26 cellular contexts compared by ENCODE assay signal in genomic region chr13:24493356-24493755, GRCh38.
"Had no signal": no experiment of that assay in that cellular context is flagged by ENCODE, and none has a peak within 500 bp of the region (broad histone marks: within the 10 kb centered on the region; RNA-seq: fewer than 3 reads in every experiment).

No MANE protein-coding gene starts in this region.

- H3K4me2 ChIP-seq: SK-N-SH had no signal

- H3K27me3 Mint-ChIP-seq: activated naive CD4-positive, alpha-beta T cell treated with anti-CD3 and anti-CD28 coated beads, Interleukin-2, amount 50 U/mL, for 24 hours; activated naive CD8-positive, alpha-beta T cell treated with anti-CD3 and anti-CD28 coated beads, Interleukin-2, amount 50 U/mL, for 24 hours had no signal

- H3K4me3 Mint-ChIP-seq: activated CD8-positive, alpha-beta T cell treated with anti-CD3 and anti-CD28 coated beads, Interleukin-2, amount 10 ng/mL, durations not matched to agents 7 days and 5 days; activated naive CD4-positive, alpha-beta T cell treated with anti-CD3 and anti-CD28 coated beads, Interleukin-2, amount 50 U/mL, for 24 hours; activated naive CD8-positive, alpha-beta T cell treated with anti-CD3 and anti-CD28 coated beads, Interleukin-2, amount 50 U/mL, for 24 hours; T-helper 2 cell treated with Interferon-gamma antibody and Interleukin-4, amounts not matched to agents 5 μg/mL and 100 μg/mL, for 36 hours had no signal

- H3K27ac ChIP-seq: breast epithelium, SJCRH30 had no signal

- H3K9me3 ChIP-seq: breast epithelium, SJCRH30, SK-N-SH had no signal

- H3K9me3 Mint-ChIP-seq: activated naive CD4-positive, alpha-beta T cell treated with anti-CD3 and anti-CD28 coated beads, Interleukin-2, amount 50 U/mL, for 24 hours; activated naive CD8-positive, alpha-beta T cell treated with anti-CD3 and anti-CD28 coated beads, Interleukin-2, amount 50 U/mL, for 24 hours; T-helper 2 cell treated with Interferon-gamma antibody and Interleukin-4, amounts not matched to agents 5 μg/mL and 100 μg/mL, for 36 hours had no signal

- H3K9ac ChIP-seq: SK-N-SH had no signal

- H3K4me1 ChIP-seq: breast epithelium had no signal

- ATAC-seq: activated CD8-positive, alpha-beta T cell treated with anti-CD3 and anti-CD28 coated beads, Interleukin-2, amount 10 ng/mL, durations not matched to agents 7 days and 5 days; activated naive CD8-positive, alpha-beta T cell treated with anti-CD3 and anti-CD28 coated beads, Interleukin-2, amount 50 U/mL, for 24 hours; Panc1 had no signal

- H3K4me3 ChIP-seq: breast epithelium, SJCRH30 had no signal

- H3K27ac Mint-ChIP-seq: activated CD8-positive, alpha-beta T cell treated with anti-CD3 and anti-CD28 coated beads, Interleukin-2, amount 10 ng/mL, durations not matched to agents 7 days and 5 days; activated naive CD8-positive, alpha-beta T cell treated with anti-CD3 and anti-CD28 coated beads, Interleukin-2, amount 50 U/mL, for 24 hours; T-helper 2 cell treated with Interferon-gamma antibody and Interleukin-4, amounts not matched to agents 5 μg/mL and 100 μg/mL, for 36 hours had no signal

- H3K4me1 Mint-ChIP-seq: activated naive CD4-positive, alpha-beta T cell treated with anti-CD3 and anti-CD28 coated beads, Interleukin-2, amount 50 U/mL, for 24 hours; activated naive CD8-positive, alpha-beta T cell treated with anti-CD3 and anti-CD28 coated beads, Interleukin-2, amount 50 U/mL, for 24 hours had no signal

- H3K27me3 ChIP-seq: breast epithelium, SJCRH30 had no signal

- DNase-seq: activated CD4-positive, alpha-beta T cell treated with anti-CD3 and anti-CD28 coated beads for 48 hours; activated CD4-positive, alpha-beta T cell treated with anti-CD3 and anti-CD28 coated beads, Interleukin-2, amount 50 U/mL, for 4 hours; activated CD4-positive, CD25-positive, alpha-beta regulatory T cell treated with anti-CD3 and anti-CD28 coated beads, Interleukin-2, amount 50 U/mL, for 72 hours; activated CD8-positive, alpha-beta memory T cell treated with anti-CD3 and anti-CD28 coated beads, Interleukin-2, amount 50 U/mL, for 48 hours; activated CD8-positive, alpha-beta T cell treated with anti-CD3 and anti-CD28 coated beads, Interleukin-2, amount 10 ng/mL, durations not matched to agents 7 days and 5 days; activated naive CD8-positive, alpha-beta T cell treated with anti-CD3 and anti-CD28 coated beads, Interleukin-2, amount 50 U/mL, for 24 hours; activated T-cell treated with anti-CD3 and anti-CD28 coated beads, Interleukin-2, amount 50 U/mL, for 1 hour; amygdala; IMR-90; Kasumi-1; KBM-7; NCI-H1105 treated with DMSO at 0.1 percent for 48 hours; NCI-H1436 treated with DMSO at 0.1 percent for 48 hours; NCI-H187; NCI-H2081; NCI-H510A treated with DMSO at 0.1 percent for 48 hours; OCI-M1; Right ventricle myocardium superior; RPMI8226; SJCRH30; SK-N-SH; SW 1271 had no signal
